ENCODE assay signal across 23 cellular contexts in genomic region chr5:75330404-75330803, GRCh38. TPM values are rescaled to one million over a fixed set of nuclear protein-coding genes. Genes with fewer than 3 reads are reported as not detected.
A peak's percentile ranks its signal among the peaks of the same experiment; 100 is the strongest.
DNase-seq lines count a peak whose midpoint lies in the region; ATAC-seq, FAIRE-seq and TF ChIP-seq lines count a peak whose summit lies in the region.
"Had no signal": no experiment of that assay in that cellular context is flagged by ENCODE, and none has a peak within 500 bp of the region (broad histone marks: within the 10 kb centered on the region; RNA-seq: fewer than 3 reads in every experiment).

No MANE protein-coding gene starts in this region.

- H3K9ac ChIP-seq in HepG2 (ENCODE audit: insufficient read depth, low read depth, low read length), result no peak overlapping the region
- no peak overlapping the region for H3K9ac ChIP-seq in mesendoderm (ENCODE audit: low read length)
- H3K9ac ChIP-seq: BLaER1 treated with 17β-estradiol and CSF1 and Interleukin-3, amounts not matched to agents 10 nM and 100 nM had no signal

- H4K20me1 ChIP-seq in HepG2 (ENCODE audit: insufficient read depth, low read length), result no peaks in the 10 kb centered on the region
- H4K20me1 ChIP-seq: BLaER1 treated with 17β-estradiol and CSF1 and Interleukin-3, amounts not matched to agents 10 nM and 100 nM had no signal

- H3K27me3 Mint-ChIP-seq in activated T-cell treated with anti-CD3 and anti-CD28 coated beads, Interleukin-2, amount 50 U/mL, for 4 hours (ENCODE audit: low read depth), result peaks cover 4% of the 10 kb centered on the region
- H3K27me3 Mint-ChIP-seq in endothelial cell (ENCODE audit: unreplicated experiment), result no peaks in the 10 kb centered on the region
- H3K27me3 Mint-ChIP-seq: CD4-positive, alpha-beta T cell had no signal

- H2BK15ac ChIP-seq in mesendoderm (replicated peaks; ENCODE audit: low read depth), result no peak overlapping the region

- H3K56ac ChIP-seq in mesendoderm (ENCODE audit: low read length), result no peak overlapping the region

- no peaks in the 10 kb centered on the region for H3K79me1 ChIP-seq in mesendoderm (ENCODE audit: low read length)

- H3K36me3 ChIP-seq in HepG2 (replicated peaks in 1 of 2; ENCODE audit: control insufficient read depth in 1 of 2, insufficient read depth in 2 of 2, low read length in 2 of 2) (no peaks in the 10 kb centered on the region), right lobe of liver (no peaks in the 10 kb centered on the region), mesendoderm (ENCODE audit: control insufficient read depth, insufficient read depth, low read length) (no peaks in the 10 kb centered on the region)
- H3K36me3 ChIP-seq: BLaER1 treated with 17β-estradiol and CSF1 and Interleukin-3, amounts not matched to agents 10 nM and 100 nM had no signal

- TF ChIP-seq CTCF in HepG2 (CRISPR knock-in tag; IDR thresholded peaks at IDR 0.05) (no peak), right lobe of liver (IDR thresholded peaks at IDR 0.05) (no peak), endothelial cell (IDR thresholded peaks at IDR 0.05; ENCODE audit: unreplicated experiment) (no peak)

- no peak overlapping the region for H3K27ac Mint-ChIP-seq in endothelial cell (ENCODE audit: unreplicated experiment)
- H3K27ac Mint-ChIP-seq: B cell; CD4-positive, alpha-beta T cell; CD8-positive, alpha-beta T cell had no signal

- ATAC-seq in HepG2, result no peak
- no peak for ATAC-seq in right lobe of liver
- ATAC-seq in activated T-cell treated with anti-CD3 and anti-CD28 coated beads, Interleukin-2, amount 50 U/mL, for 4 hours, result no peak
- ATAC-seq: A549; CD8-positive, alpha-beta T cell; GM12878 had no signal

- CTCF ChIA-PET in HepG2 (lab: Yijun Ruan, JAX; ENCODE audit: low intra/inter-chr PET ratio, low total read pairs), result no interaction called here

- no peak overlapping the region for H2AK5ac ChIP-seq in mesendoderm (ENCODE audit: low read length)

- in situ Hi-C loops in HepG2 (cut with HindIII; ENCODE audit: extremely low pct_ligation_motif_present, low pct_unique_long_range_greater_than_20kb), result no loop called here

- no peak for FAIRE-seq in HepG2 (lab: Jason Lieb, UNC)
- FAIRE-seq: A549, GM12878, GM12892, GM18507 had no signal

- H4K8ac ChIP-seq in mesendoderm (ENCODE audit: low read depth, low read length), result no peak overlapping the region

- H3K4ac ChIP-seq in mesendoderm (ENCODE audit: low read depth, low read length), result no peak overlapping the region

- TF ChIP-seq EP300 in HepG2 (IDR thresholded peaks at IDR 0.05; ENCODE audit: low read depth in 2 of 2, low read length in 2 of 2) (no peak), HepG2 (CRISPR knock-in tag; IDR thresholded peaks at IDR 0.05; ENCODE audit: borderline replicate concordance) (no peak)

- TF ChIP-seq POLR2A in HepG2 (IDR thresholded peaks at IDR 0.05; ENCODE audit: insufficient read depth in 1 of 2, low read depth in 2 of 2, low read length in 2 of 2) (no peak), right lobe of liver (IDR thresholded peaks at IDR 0.05) (no peak)

- 94% methylated on average over 7 of the region's 7 CpGs for WGBS in HepG2 (ENCODE audit: low lambda C conversion rate)
- WGBS in right lobe of liver (ENCODE audit: insufficient coverage, low coverage, low lambda C conversion rate, missing lambda C conversion rate), result 79% methylated on average over 7 of the region's 7 CpGs
- no CpG with 5 or more reads among the region's 7 CpGs for WGBS in mesendoderm (ENCODE audit: extremely low coverage, insufficient coverage, low lambda C conversion rate)

- H3K18ac ChIP-seq in mesendoderm (ENCODE audit: low read length), result no peak overlapping the region

- H3K27me3 ChIP-seq in HepG2 (ENCODE audit: control insufficient read depth in 1 of 2, insufficient read depth in 2 of 2, low read length in 2 of 2) (no peaks in the 10 kb centered on the region), right lobe of liver (no peaks in the 10 kb centered on the region), mesendoderm (ENCODE audit: insufficient read depth, low read length, poor library complexity) (no peaks in the 10 kb centered on the region)
- H3K27me3 ChIP-seq: BLaER1 treated with 17β-estradiol and CSF1 and Interleukin-3, amounts not matched to agents 10 nM and 100 nM had no signal

- POLR2A ChIA-PET in HepG2 (lab: Yijun Ruan, JAX), result interaction anchor here (0.7 kb wide), 1 partner anchor 96 kb away, joined by 4 read pairs; no protein-coding TSS in a partner anchor

- H3K4me2 ChIP-seq in HepG2 (ENCODE audit: low read depth, low read length) (no peak overlapping the region), mesendoderm (ENCODE audit: low read length) (no peak overlapping the region)
- H3K4me2 ChIP-seq: A549; BLaER1 treated with 17β-estradiol and CSF1 and Interleukin-3, amounts not matched to agents 10 nM and 100 nM had no signal

- intact Hi-C loops in HepG2 (cut with micrococcal nuclease; ENCODE audit: unreplicated experiment), result no loop called here
- intact Hi-C loops in right lobe of liver (cut with DNase I), result no loop called here

- H3K9me3 ChIP-seq in HepG2 (ENCODE audit: low read length) (no peaks in the 10 kb centered on the region), right lobe of liver (no peaks in the 10 kb centered on the region)
- H3K9me3 ChIP-seq: A549 had no signal

- H4K5ac ChIP-seq in mesendoderm (ENCODE audit: low read length), result no peak overlapping the region

- no peak overlapping the region for H3K4me3 Mint-ChIP-seq in activated T-cell treated with anti-CD3 and anti-CD28 coated beads, Interleukin-2, amount 50 U/mL, for 4 hours
- H3K4me3 Mint-ChIP-seq in endothelial cell (ENCODE audit: unreplicated experiment), result no peak overlapping the region
- H3K4me3 Mint-ChIP-seq: B cell; CD4-positive, alpha-beta T cell; CD8-positive, alpha-beta T cell had no signal

- H3K4me3 ChIP-seq in HepG2 (replicated peaks in 1 of 3; ENCODE audit: insufficient read depth in 1 of 3, low read depth in 2 of 3, low read length in 3 of 3), result no peak overlapping the region
- no peak overlapping the region for H3K4me3 ChIP-seq in right lobe of liver
- no peak overlapping the region for H3K4me3 ChIP-seq in mesendoderm (ENCODE audit: low read length)
- H3K4me3 ChIP-seq: A549; BLaER1 treated with 17β-estradiol and CSF1 and Interleukin-3, amounts not matched to agents 10 nM and 100 nM; GM12878 had no signal

- H2BK5ac ChIP-seq in mesendoderm (ENCODE audit: low read length), result no peak overlapping the region

- peaks cover 2% of the 10 kb centered on the region for H3K79me2 ChIP-seq in HepG2 (ENCODE audit: insufficient read depth, low read length)
- H3K79me2 ChIP-seq in mesendoderm (ENCODE audit: control insufficient read depth, insufficient read depth, low read length), result no peaks in the 10 kb centered on the region

- peaks cover under 1% of the 10 kb centered on the region for H3K4me1 Mint-ChIP-seq in activated T-cell treated with anti-CD3 and anti-CD28 coated beads, Interleukin-2, amount 50 U/mL, for 4 hours (ENCODE audit: low read depth)
- peaks cover 2% of the 10 kb centered on the region for H3K4me1 Mint-ChIP-seq in endothelial cell (ENCODE audit: unreplicated experiment)
- H3K4me1 Mint-ChIP-seq: B cell had no signal

- H3K36me3 Mint-ChIP-seq in activated T-cell treated with anti-CD3 and anti-CD28 coated beads, Interleukin-2, amount 50 U/mL, for 4 hours (ENCODE audit: insufficient read depth), result no peaks in the 10 kb centered on the region
- H3K36me3 Mint-ChIP-seq in endothelial cell (ENCODE audit: low read depth, unreplicated experiment), result no peaks in the 10 kb centered on the region
- H3K36me3 Mint-ChIP-seq: CD8-positive, alpha-beta T cell had no signal

- H2BK120ac ChIP-seq in mesendoderm (ENCODE audit: low read depth, low read length), result no peak overlapping the region

- TF ChIP-seq RAD21 in HepG2 (CRISPR knock-in tag; IDR thresholded peaks at IDR 0.05), result no peak

- DNase-seq in HepG2 (ENCODE audit: low spot score), result no peak
- no peak for DNase-seq in right lobe of liver
- peak; percentile 72 for DNase-seq in mesendoderm
- DNase-seq in activated T-cell treated with anti-CD3 and anti-CD28 coated beads, Interleukin-2, amount 50 U/mL, for 4 hours, result no peak
- DNase-seq in endothelial cell (ENCODE audit: low spot score), result no peak
- DNase-seq: AML-193; CD4-positive, alpha-beta T cell; CD8-positive, alpha-beta T cell; DMS 273 treated with DMSO at 0.1 percent for 48 hours; DMS153; DMS53; DMS79; DND-41; EL; GDM1 had no signal

- no peak overlapping the region for H3K23ac ChIP-seq in mesendoderm (ENCODE audit: low read length)

- H3K4me1 ChIP-seq in HepG2 (ENCODE audit: insufficient read depth, low read length) (peaks cover 75% of the 10 kb centered on the region), right lobe of liver (peaks cover 0 to 19% (median 0%) of the 10 kb centered on the region in 4 donors), mesendoderm (ENCODE audit: control insufficient read depth, low read depth, low read length) (no peaks in the 10 kb centered on the region)

- H2AFZ ChIP-seq in HepG2 (ENCODE audit: low read length), result no peak overlapping the region

- H3K9me3 Mint-ChIP-seq in activated T-cell treated with anti-CD3 and anti-CD28 coated beads, Interleukin-2, amount 50 U/mL, for 4 hours, result no peaks in the 10 kb centered on the region
- no peaks in the 10 kb centered on the region for H3K9me3 Mint-ChIP-seq in endothelial cell (ENCODE audit: unreplicated experiment)
- H3K9me3 Mint-ChIP-seq: CD4-positive, alpha-beta T cell; CD8-positive, alpha-beta T cell had no signal

- H3K27ac ChIP-seq in HepG2 (ENCODE audit: extremely low read length, insufficient read depth, low read length), result peak overlapping the region; percentile 83
- H3K27ac ChIP-seq in right lobe of liver, result no peak overlapping the region
- no peak overlapping the region for H3K27ac ChIP-seq in mesendoderm (ENCODE audit: low read depth, low read length)
- H3K27ac ChIP-seq: 22Rv1; A549; BLaER1 treated with 17β-estradiol and CSF1 and Interleukin-3, amounts not matched to agents 10 nM and 100 nM; C4-2B had no signal

- no TSS peak for BruUV-seq in HepG2 (replicated peaks; lab: Mats Ljungman, UMichigan)

RNA-seq across cellular contexts. Expression of gene HMGCR, which starts 6.6 kb away (rescaled TPM):
- total RNA-seq in HepG2 (2016; rRNA removed; fragmentation: Illumina TruSeq; extraction: Trizol) (111 and 144 TPM in 2 replicates), right lobe of liver (10 to 100 TPM in 5 of 6 experiments, 1 to 10 TPM in 1; 9.6 to 89.6 (median 22.2) TPM), endothelial cell (ENCODE audit: unreplicated experiment) (145 TPM)
- 13.9 and 16.0 TPM in 2 replicates for total RNA-seq in HepG2 (2016; cell fraction: cytosol; rRNA removed; fragmentation: Illumina TruSeq; extraction: Trizol; ENCODE audit: low read depth)
- total RNA-seq in HepG2 (2016; cell fraction: insoluble cytoplasmic fraction; rRNA removed; fragmentation: Illumina TruSeq; extraction: Trizol), result 94.9 and 148 TPM in 2 replicates
- total RNA-seq in HepG2 (2016; cell fraction: membrane; rRNA removed; fragmentation: Illumina TruSeq; extraction: Trizol), result 34.9 and 43.7 TPM in 2 replicates
- 273 and 279 TPM in 2 replicates for total RNA-seq in HepG2 (2016; cell fraction: nucleus; rRNA removed; fragmentation: Illumina TruSeq; extraction: Trizol)
- polyA plus RNA-seq in HepG2 (2011; rRNA removed), result 43.0 and 54.2 TPM in 2 replicates
- 16.7 and 37.7 TPM in 2 replicates for polyA plus RNA-seq in HepG2 (2011; cell fraction: cytosol; rRNA removed)
- polyA plus RNA-seq in HepG2 (2011; cell fraction: nucleus; rRNA removed), result 41.8 and 60.3 TPM in 2 replicates
- polyA plus RNA-seq in HepG2 (2012), result 147 and 165 TPM in 2 replicates
- 5.0 and 5.2 TPM in 2 replicates for polyA plus RNA-seq in HepG2 (2016; cell fraction: cytosol; fragmentation: Illumina TruSeq; extraction: Trizol; ENCODE audit: low read depth)
- 67.7 and 73.3 TPM in 2 replicates for polyA plus RNA-seq in HepG2 (2016; cell fraction: insoluble cytoplasmic fraction; fragmentation: Illumina TruSeq; extraction: Trizol; ENCODE audit: low read depth)
- 10.6 and 13.1 TPM in 2 replicates for polyA plus RNA-seq in HepG2 (2016; cell fraction: membrane; fragmentation: Illumina TruSeq; extraction: Trizol; ENCODE audit: low read depth)
- 271 and 285 TPM in 2 replicates for polyA plus RNA-seq in HepG2 (2016; cell fraction: nucleus; fragmentation: Illumina TruSeq; extraction: Trizol; ENCODE audit: insufficient read depth, low read depth)
- polyA minus RNA-seq in HepG2 (2011; rRNA and poly(A)+ RNA removed; ENCODE audit: low replicate concordance), result 101 and 102 TPM in 2 replicates
- 53.2 and 76.7 TPM in 2 replicates for polyA minus RNA-seq in HepG2 (2011; cell fraction: cytosol; rRNA and poly(A)+ RNA removed)
- 204 and 309 TPM in 2 replicates for polyA minus RNA-seq in HepG2 (2011; cell fraction: nucleus; rRNA and poly(A)+ RNA removed)
- 142 TPM for polyA plus RNA-seq in mesendoderm (2013, experiment 1 of 2)
- polyA plus RNA-seq in mesendoderm (2013, experiment 2 of 2), result 146 TPM
- 10 to 100 TPM; 43.8 to 55.5 (median 51.1) TPM for total RNA-seq in activated T-cell treated with anti-CD3 and anti-CD28 coated beads, Interleukin-2, amount 50 U/mL, for 4 hours
